ENCODE assay signal across 33 cellular contexts in genomic region chr10:127175357-127176110, GRCh38. TPM values are rescaled to one million over a fixed set of nuclear protein-coding genes. Genes with fewer than 3 reads are reported as not detected.
"Had no signal": no experiment of that assay in that cellular context is flagged by ENCODE, and none has a peak within 500 bp of the region (broad histone marks: within the 10 kb centered on the region; RNA-seq: fewer than 3 reads in every experiment).

No MANE protein-coding gene starts in this region.

- H3K27ac Mint-ChIP-seq: activated CD8-positive, alpha-beta T cell treated with anti-CD3 and anti-CD28 coated beads for 36 hours; activated naive CD8-positive, alpha-beta T cell; activated T-helper 17 cell treated with anti-CD3 and anti-CD28 coated beads, Interleukin-2, amount 50 U/mL, for 72 hours had no signal

- H3K36me3 Mint-ChIP-seq: activated naive CD8-positive, alpha-beta T cell had no signal

- H3K4me3 Mint-ChIP-seq: activated CD8-positive, alpha-beta T cell treated with anti-CD3 and anti-CD28 coated beads for 36 hours; activated naive CD8-positive, alpha-beta T cell; activated T-cell treated with anti-CD3 and anti-CD28 coated beads, Interleukin-2, amount 50 U/mL, for 4 hours; activated T-helper 17 cell treated with anti-CD3 and anti-CD28 coated beads, Interleukin-2, amount 50 U/mL, for 72 hours had no signal

- H3K4me1 Mint-ChIP-seq: activated T-helper 17 cell treated with anti-CD3 and anti-CD28 coated beads, Interleukin-2, amount 50 U/mL, for 72 hours had no signal

- DNase-seq: activated CD4-positive, alpha-beta T cell treated with anti-CD3 and anti-CD28 coated beads for 1 hour; activated CD4-positive, alpha-beta T cell treated with anti-CD3 and anti-CD28 coated beads for 4 hours; activated CD4-positive, alpha-beta T cell treated with anti-CD3 and anti-CD28 coated beads, Interleukin-2, amount 50 U/mL, for 1 hour; activated CD4-positive, alpha-beta T cell treated with anti-CD3 and anti-CD28 coated beads, Interleukin-2, amount 50 U/mL, for 48 hours; activated CD4-positive, CD25-positive, alpha-beta regulatory T cell; activated CD8-positive, alpha-beta memory T cell treated with anti-CD3 and anti-CD28 coated beads for 24 hours; activated CD8-positive, alpha-beta T cell treated with anti-CD3 and anti-CD28 coated beads for 36 hours; activated effector memory CD4-positive, alpha-beta T cell treated with Interleukin-2 at 50 U/mL for 16 hours; activated gamma-delta T cell treated with Interleukin-2 at 50 U/mL for 16 hours; activated naive CD4-positive, alpha-beta T cell treated with anti-CD3 and anti-CD28 coated beads, Interleukin-2, amount 50 U/mL, for 16 hours; activated naive CD4-positive, alpha-beta T cell treated with Interleukin-2 at 50 U/mL for 16 hours; activated T-cell treated with anti-CD3 and anti-CD28 coated beads, Interleukin-2, amount 50 U/mL, for 4 hours; amniotic stem cell; anterior cingulate cortex; brain microvascular endothelial cell; caudate nucleus; cortex of kidney; dermis blood vessel endothelial cell; effector CD8-positive, alpha-beta T cell; esophagus squamous epithelium; foreskin melanocyte; hippocampal formation; T-helper 2 cell had no signal

- H3K27me3 Mint-ChIP-seq: activated CD8-positive, alpha-beta T cell treated with anti-CD3 and anti-CD28 coated beads for 36 hours; activated naive CD8-positive, alpha-beta T cell; activated T-helper 17 cell treated with anti-CD3 and anti-CD28 coated beads, Interleukin-2, amount 50 U/mL, for 72 hours had no signal

- H3K27ac ChIP-seq: brain microvascular endothelial cell, epithelial cell of prostate, esophagus squamous epithelium, gastroesophageal sphincter had no signal

- FAIRE-seq: astrocyte, bronchial epithelial cell, colon, endometrium, endothelial cell of umbilical vein had no signal

- ATAC-seq: activated CD8-positive, alpha-beta T cell treated with anti-CD3 and anti-CD28 coated beads for 36 hours; activated T-cell treated with anti-CD3 and anti-CD28 coated beads, Interleukin-2, amount 50 U/mL, for 4 hours; activated T-helper 17 cell treated with anti-CD3 and anti-CD28 coated beads, Interleukin-2, amount 50 U/mL, for 72 hours; gastroesophageal sphincter had no signal

- H3K27me3 ChIP-seq: brain microvascular endothelial cell, esophagus squamous epithelium, gastroesophageal sphincter had no signal

- H3K36me3 ChIP-seq: brain microvascular endothelial cell had no signal

- H3K4me3 ChIP-seq: esophagus squamous epithelium, gastroesophageal sphincter had no signal

- H3K4me1 ChIP-seq: esophagus squamous epithelium, gastroesophageal sphincter had no signal

- H3K9me3 ChIP-seq: esophagus squamous epithelium, gastroesophageal sphincter had no signal

- H3K9me3 Mint-ChIP-seq: activated CD8-positive, alpha-beta T cell treated with anti-CD3 and anti-CD28 coated beads for 36 hours; activated T-cell treated with anti-CD3 and anti-CD28 coated beads, Interleukin-2, amount 50 U/mL, for 4 hours; activated T-helper 17 cell treated with anti-CD3 and anti-CD28 coated beads, Interleukin-2, amount 50 U/mL, for 72 hours had no signal

RNA-seq across cellular contexts. Expression of gene INSYN2A, which starts 20.9 kb away (rescaled TPM):
- total RNA-seq: activated CD8-positive, alpha-beta T cell treated with anti-CD3 and anti-CD28 coated beads for 36 hours; activated T-cell treated with anti-CD3 and anti-CD28 coated beads, Interleukin-2, amount 50 U/mL, for 4 hours; activated T-helper 17 cell treated with anti-CD3 and anti-CD28 coated beads, Interleukin-2, amount 50 U/mL, for 72 hours; bronchial epithelial cell; dermis blood vessel endothelial cell had no signal
- polyA plus RNA-seq: esophagus had no signal
